Comparison of ENCODE assay signal across 8 cellular contexts in the genomic region with DNA sequence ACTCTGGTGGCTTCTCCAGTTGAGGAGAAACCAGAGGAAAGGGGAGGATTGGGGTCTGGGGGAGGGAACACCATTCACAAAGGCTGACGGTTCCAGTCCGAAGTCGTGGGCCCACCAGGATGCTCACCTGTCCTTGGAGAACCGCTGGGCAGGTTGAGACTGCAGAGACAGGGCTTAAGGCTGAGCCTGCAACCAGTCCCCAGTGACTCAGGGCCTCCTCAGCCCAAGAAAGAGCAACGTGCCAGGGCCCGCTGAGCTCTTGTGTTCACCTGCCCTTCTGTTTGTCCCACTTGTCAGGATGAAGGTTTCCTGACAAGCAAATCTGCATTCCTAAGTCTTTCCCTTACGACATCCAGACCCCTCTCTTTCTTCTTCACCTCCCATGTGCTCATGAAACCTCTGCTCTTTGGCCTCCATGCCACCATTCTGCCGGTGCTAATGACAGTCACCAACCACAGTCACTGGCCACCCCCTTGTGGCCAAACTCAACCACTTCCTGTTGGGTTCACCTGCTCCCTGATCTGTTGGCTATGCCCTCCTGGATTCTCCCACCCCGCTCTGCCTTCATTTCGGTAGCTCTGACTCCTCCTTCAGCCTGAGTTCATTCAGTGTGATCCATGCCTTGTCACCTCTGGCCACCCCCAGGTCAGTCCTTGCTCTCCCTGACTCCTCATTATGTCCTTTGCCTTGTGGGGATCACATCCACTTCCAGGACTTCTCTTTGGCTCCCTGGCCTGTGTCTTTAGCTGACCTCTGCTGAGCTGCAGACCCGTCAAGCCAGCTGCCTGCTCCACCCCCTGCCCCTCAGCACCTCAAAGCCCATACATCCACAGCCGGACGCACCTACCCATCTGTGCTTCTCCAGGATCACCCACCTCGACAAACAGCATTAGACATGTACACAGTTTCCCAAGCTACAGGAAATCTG. TPM values are rescaled to one million over a fixed set of nuclear protein-coding genes. Genes with fewer than 3 reads are reported as not detected.
A peak's percentile ranks its signal among the peaks of the same experiment; 100 is the strongest.
DNase-seq lines count a peak whose midpoint lies in the region; ATAC-seq and TF ChIP-seq lines count a peak whose summit lies in the region.

No MANE protein-coding gene starts in this region.

- H4K20me1 ChIP-seq in hepatocyte (ENCODE audit: insufficient read depth, poor library complexity, severe bottlenecking): no peaks in the 10 kb centered on the region

- H3K9me3 Mint-ChIP-seq in Calu3 (ENCODE audit: low read depth, unreplicated experiment): no peaks in the 10 kb centered on the region

- DNase-seq in Calu3 (peak; percentile 64), NCI-H146 treated with DMSO at 0.1 percent for 48 hours (lab: John Stamatoyannopoulos, UW; ENCODE audit: unreplicated experiment) (peak; percentile 23), hepatocyte (ENCODE audit: low spot score) (no peak), ureter (ENCODE audit: low spot score) (no peak)

- intact Hi-C loops in Calu3 (cut with micrococcal nuclease; ENCODE audit: unreplicated experiment): loop anchor here (1.0 kb wide), 1 partner anchor 42 kb away; no protein-coding TSS in a partner anchor

- H3K4me1 Mint-ChIP-seq in Calu3 (ENCODE audit: low read depth, unreplicated experiment): no peaks in the 10 kb centered on the region

- peaks cover 14% of the 10 kb centered on the region for H3K27me3 ChIP-seq in hepatocyte

- H3K27me3 Mint-ChIP-seq in Calu3 (ENCODE audit: unreplicated experiment): peaks cover 39% of the 10 kb centered on the region

- no peaks in the 10 kb centered on the region for H3K9me2 ChIP-seq in hepatocyte (replicated peaks; ENCODE audit: insufficient read depth)

- H3K27ac Mint-ChIP-seq in Calu3 (ENCODE audit: unreplicated experiment): no peak overlapping the region

- WGBS in hepatocyte (ENCODE audit: low lambda C conversion rate, missing lambda C conversion rate): 75% methylated on average over 14 of the region's 14 CpGs

- H3K9me3 ChIP-seq in hepatocyte (ENCODE audit: low read depth): no peaks in the 10 kb centered on the region

- TF ChIP-seq CTCF in Calu3 (IDR thresholded peaks at IDR 0.05; ENCODE audit: unreplicated experiment): peak; percentile 58
- TF ChIP-seq CTCF in hepatocyte (IDR thresholded peaks at IDR 0.05; ENCODE audit: poor library complexity): peak; percentile 17

- H3K36me3 Mint-ChIP-seq in Calu3 (ENCODE audit: insufficient read depth, unreplicated experiment): peaks cover 4% of the 10 kb centered on the region

- ATAC-seq in GM19397 (IDR thresholded peaks at IDR 0.05; ENCODE audit: unreplicated experiment) (peak; percentile 66), GM19467 (IDR thresholded peaks at IDR 0.05; ENCODE audit: unreplicated experiment) (no peak), GM21526 (IDR thresholded peaks at IDR 0.05; ENCODE audit: low FRiP score, unreplicated experiment) (no peak), HG02938 (IDR thresholded peaks at IDR 0.05; ENCODE audit: unreplicated experiment) (no peak)

- H3K4me1 ChIP-seq in hepatocyte (ENCODE audit: insufficient read depth): no peaks in the 10 kb centered on the region

- H3K36me3 ChIP-seq in hepatocyte (replicated peaks; ENCODE audit: insufficient read depth, low read depth): no peaks in the 10 kb centered on the region

- H3K79me2 ChIP-seq in hepatocyte: no peaks in the 10 kb centered on the region

- H3K4me3 Mint-ChIP-seq in Calu3 (ENCODE audit: low read depth, unreplicated experiment): no peak overlapping the region

- H2AFZ ChIP-seq in hepatocyte: no peak overlapping the region

- H3K27ac ChIP-seq in hepatocyte: no peak overlapping the region

- no TSS peak for BruUV-seq in Calu3 (replicated peaks; lab: Mats Ljungman, UMichigan)

- no peak overlapping the region for H3K4me2 ChIP-seq in hepatocyte

- CTCF ChIA-PET in Calu3 (lab: Charles Lee): interaction anchor here (0.6 to 2.2 kb wide), 3 partner anchors 10 to 132 kb away, joined by 3 to 19 read pairs (median 3); no protein-coding TSS in a partner anchor

- no peak overlapping the region for H3K4me3 ChIP-seq in hepatocyte

RNA-seq across cellular contexts. Expression of gene EMX1, which starts 17.6 kb away (rescaled TPM):
- total RNA-seq in Calu3 (2022): not detected in 2 replicates
- total RNA-seq in hepatocyte: 0.12 and 1.2 TPM in 2 replicates
- 0.16 and 0.34 TPM in 2 replicates for polyA plus RNA-seq in hepatocyte
- not detected for total RNA-seq in ureter

RNA-seq across cellular contexts. Expression of gene SPR, which starts 47.7 kb away (rescaled TPM):
- 71.1 and 84.4 TPM in 2 replicates for total RNA-seq in Calu3 (2022)
- total RNA-seq in hepatocyte: 44.8 and 48.3 TPM in 2 replicates
- 55.3 and 63.3 TPM in 2 replicates for polyA plus RNA-seq in hepatocyte
- 17.1 TPM for total RNA-seq in ureter

Comparison
In these comparisons a context has a peak if more than half of its experiments do, and no peak if none do; other contexts are left out.
1. DNase-seq: peak in Calu3 (single experiment) and NCI-H146 treated with DMSO at 0.1 percent for 48 hours (single experiment); none in hepatocyte (single experiment) and ureter (single experiment).